In the genomic region with DNA sequence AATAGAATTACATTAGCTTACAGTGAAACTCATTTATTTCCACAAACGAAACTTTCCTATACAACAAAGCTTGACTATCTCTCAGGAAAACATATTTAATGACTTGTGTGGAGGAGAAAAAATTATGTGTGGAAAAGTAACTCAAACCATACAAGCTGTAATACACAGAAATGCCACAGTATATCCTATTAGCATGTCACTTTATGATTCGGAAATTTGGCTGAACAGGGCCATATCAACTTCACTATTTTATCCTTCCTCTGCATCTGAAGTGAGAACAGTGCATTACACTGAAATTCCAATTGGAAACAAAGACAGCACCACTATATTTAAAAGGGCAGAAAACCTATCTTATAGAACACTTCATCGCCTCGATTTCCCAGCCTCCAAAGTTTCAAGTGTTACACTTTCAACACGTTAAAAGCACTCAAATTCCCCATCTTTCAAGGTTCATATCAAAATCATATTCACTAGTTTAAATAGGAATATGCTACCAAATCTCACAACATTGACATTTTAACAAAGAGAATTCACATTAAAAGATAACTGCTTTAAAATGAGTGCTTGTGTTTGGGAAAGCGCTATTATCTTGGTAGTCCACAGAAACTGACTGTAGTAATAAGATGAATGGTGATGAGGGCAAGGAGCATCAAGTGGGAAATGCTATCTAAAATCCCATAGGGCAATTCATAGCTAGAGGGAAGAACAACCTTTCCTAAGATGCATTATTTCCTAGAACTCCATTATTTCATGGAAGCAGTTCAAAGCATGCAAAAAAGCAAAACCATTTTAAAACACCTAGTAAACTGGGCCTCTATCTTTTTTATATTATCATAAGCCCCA, we compare ENCODE assay signal across 7 cellular contexts. TPM values are rescaled to one million over a fixed set of nuclear protein-coding genes. Genes with fewer than 3 reads are reported as not detected.
A peak's percentile ranks its signal among the peaks of the same experiment; 100 is the strongest.
DNase-seq lines count a peak whose midpoint lies in the region; ATAC-seq, FAIRE-seq and TF ChIP-seq lines count a peak whose summit lies in the region.

No MANE protein-coding gene starts in this region.

- intact Hi-C loops in sciatic nerve (cut with DNase I): loop anchor here (10.0 kb wide), 1 partner anchor 94 kb away; no protein-coding TSS in a partner anchor

- H3K36me3 ChIP-seq in muscle layer of duodenum (ENCODE audit: control insufficient read depth in 1 of 2, insufficient read depth in 2 of 2, low read length in 2 of 2): peaks cover 0 to 8% of the 10 kb centered on the region in 2 donors

- ATAC-seq in GM21360 (IDR thresholded peaks at IDR 0.05; ENCODE audit: unreplicated experiment): no peak
- no peak for ATAC-seq in sciatic nerve

- no peaks in the 10 kb centered on the region for H3K27me3 ChIP-seq in muscle layer of duodenum (ENCODE audit: low read depth, low read length)

- peak; percentile 41 for FAIRE-seq in GM12891 (lab: Jason Lieb, UNC)

- peak overlapping the region; percentile 81 for H3K27ac ChIP-seq in muscle layer of duodenum (ENCODE audit: low read length)

- H3K4me3 ChIP-seq in cardiac fibroblast (replicated peaks in 1 of 2; ENCODE audit: low read depth in 2 of 2, low read length in 2 of 2) (peak overlapping the region; percentile 71 to 78), muscle layer of duodenum (ENCODE audit: low read depth in 1 of 2, low read length in 2 of 2) (peak overlapping the region; percentile 91 to 92)

- H3K9me3 ChIP-seq in muscle layer of duodenum (ENCODE audit: control insufficient read depth in 1 of 2, low read length in 2 of 2): no peaks in the 10 kb centered on the region

- no peak for DNase-seq in GM12891 (ENCODE audit: insufficient read length, low spot score)
- DNase-seq in NCI-H345 (lab: John Stamatoyannopoulos, UW): peak; percentile 17
- DNase-seq in cardiac fibroblast (ENCODE audit: low read depth in 2 of 2): peak in 1 of 2 donors; percentile 21
- no peak for DNase-seq in NCI-H1436 treated with DMSO at 0.1 percent for 48 hours (lab: John Stamatoyannopoulos, UW)
- no peak for DNase-seq in sciatic nerve (ENCODE audit: low spot score)

- no peak for TF ChIP-seq POLR2A in GM12891 (IDR thresholded peaks at IDR 0.05; ENCODE audit: low read depth, low read length)

- no peak for TF ChIP-seq CTCF in cardiac fibroblast (IDR thresholded peaks at IDR 0.05; ENCODE audit: low read depth, low read length)

- H3K4me1 ChIP-seq in muscle layer of duodenum (ENCODE audit: control insufficient read depth in 1 of 2, insufficient read depth in 2 of 2, low read length in 2 of 2): peaks cover 12 to 17% of the 10 kb centered on the region in 2 donors

TF ChIP-seq in GM12891, 5 proteins besides CTCF, POLR2A, EP300 and RAD21:
- TF ChIP-seq POU2F2 (IDR thresholded peaks at IDR 0.05; ENCODE audit: low read depth, low read length) (no peak), SPI1 (IDR thresholded peaks at IDR 0.05; ENCODE audit: low read depth, low read length) (no peak), TAF1 (IDR thresholded peaks at IDR 0.05; ENCODE audit: low read depth, low read length) (no peak), POLR2AphosphoS5 (IDR thresholded peaks at IDR 0.05; ENCODE audit: low read depth, low read length) (no peak), PAX5 (IDR thresholded peaks at IDR 0.05; ENCODE audit: insufficient read depth, low read length, severe bottlenecking) (no peak)

RNA-seq across cellular contexts. Expression of a gene that starts 1.8 kb away (rescaled TPM):
- polyA plus RNA-seq in GM12891 (2012; ENCODE audit: low read depth, missing spikeins): 5.7 TPM
- 47.5 TPM for total RNA-seq in sciatic nerve
